3 cellular contexts compared by ENCODE assay signal in genomic region chr13:24222756-24223155, GRCh38.
A peak's percentile ranks its signal among the peaks of the same experiment; 100 is the strongest.
TF ChIP-seq lines count a peak whose summit lies in the region.

No MANE protein-coding gene starts in this region.

TF ChIP-seq in HepG2, 621 proteins besides CTCF, POLR2A, EP300 and RAD21:
- TF ChIP-seq ZNF768 (CRISPR knock-in tag; IDR thresholded peaks at IDR 0.05) (no peak), ZNF251 (CRISPR knock-in tag; IDR thresholded peaks at IDR 0.05) (no peak), BHLHE40 (IDR thresholded peaks at IDR 0.05; ENCODE audit: low read length) (no peak), EZH2 (conservative IDR thresholded peaks at IDR 0.05; ENCODE audit: low read depth, low read length) (no peak), ZNF30 (CRISPR knock-in tag; IDR thresholded peaks at IDR 0.05) (no peak), KLF13 (CRISPR knock-in tag; IDR thresholded peaks at IDR 0.05) (no peak), MIER2 (CRISPR knock-in tag; IDR thresholded peaks at IDR 0.05) (no peak), AGO2 (optimal IDR thresholded peaks at IDR 0.05; ENCODE audit: low read depth, low read length) (peak; percentile 33)
- TF ChIP-seq, protein P1, sequence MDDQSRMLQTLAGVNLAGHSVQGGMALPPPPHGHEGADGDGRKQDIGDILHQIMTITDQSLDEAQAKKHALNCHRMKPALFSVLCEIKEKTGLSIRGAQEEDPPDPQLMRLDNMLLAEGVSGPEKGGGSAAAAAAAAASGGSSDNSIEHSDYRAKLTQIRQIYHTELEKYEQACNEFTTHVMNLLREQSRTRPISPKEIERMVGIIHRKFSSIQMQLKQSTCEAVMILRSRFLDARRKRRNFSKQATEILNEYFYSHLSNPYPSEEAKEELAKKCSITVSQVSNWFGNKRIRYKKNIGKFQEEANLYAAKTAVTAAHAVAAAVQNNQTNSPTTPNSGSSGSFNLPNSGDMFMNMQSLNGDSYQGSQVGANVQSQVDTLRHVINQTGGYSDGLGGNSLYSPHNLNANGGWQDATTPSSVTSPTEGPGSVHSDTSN (CRISPR knock-in tag; IDR thresholded peaks at IDR 0.05; ENCODE audit: borderline replicate concordance) = no peak
TF ChIP-seq in HepG2: peak in this region for 1.

TF ChIP-seq in H1, 55 proteins besides CTCF, POLR2A, EP300 and RAD21:
- TF ChIP-seq SP1 (IDR thresholded peaks at IDR 0.05; ENCODE audit: low read depth, low read length) (no peak), KDM4A (IDR thresholded peaks at IDR 0.05; ENCODE audit: low read depth, low read length, severe bottlenecking) (no peak), GTF2F1 (IDR thresholded peaks at IDR 0.05; ENCODE audit: borderline replicate concordance, low read depth, low read length) (no peak), EGR1 (IDR thresholded peaks at IDR 0.05; ENCODE audit: borderline replicate concordance, low read depth, low read length) (no peak)

TF ChIP-seq in GM23338, 12 proteins besides CTCF, POLR2A, EP300 and RAD21:
- TF ChIP-seq CREB1 (CRISPR knock-in tag; IDR thresholded peaks at IDR 0.05; ENCODE audit: low read depth) = no peak
- TF ChIP-seq ZNF331 (CRISPR knock-in tag; IDR thresholded peaks at IDR 0.05; ENCODE audit: low read depth) = no peak
- TF ChIP-seq, protein P2, sequence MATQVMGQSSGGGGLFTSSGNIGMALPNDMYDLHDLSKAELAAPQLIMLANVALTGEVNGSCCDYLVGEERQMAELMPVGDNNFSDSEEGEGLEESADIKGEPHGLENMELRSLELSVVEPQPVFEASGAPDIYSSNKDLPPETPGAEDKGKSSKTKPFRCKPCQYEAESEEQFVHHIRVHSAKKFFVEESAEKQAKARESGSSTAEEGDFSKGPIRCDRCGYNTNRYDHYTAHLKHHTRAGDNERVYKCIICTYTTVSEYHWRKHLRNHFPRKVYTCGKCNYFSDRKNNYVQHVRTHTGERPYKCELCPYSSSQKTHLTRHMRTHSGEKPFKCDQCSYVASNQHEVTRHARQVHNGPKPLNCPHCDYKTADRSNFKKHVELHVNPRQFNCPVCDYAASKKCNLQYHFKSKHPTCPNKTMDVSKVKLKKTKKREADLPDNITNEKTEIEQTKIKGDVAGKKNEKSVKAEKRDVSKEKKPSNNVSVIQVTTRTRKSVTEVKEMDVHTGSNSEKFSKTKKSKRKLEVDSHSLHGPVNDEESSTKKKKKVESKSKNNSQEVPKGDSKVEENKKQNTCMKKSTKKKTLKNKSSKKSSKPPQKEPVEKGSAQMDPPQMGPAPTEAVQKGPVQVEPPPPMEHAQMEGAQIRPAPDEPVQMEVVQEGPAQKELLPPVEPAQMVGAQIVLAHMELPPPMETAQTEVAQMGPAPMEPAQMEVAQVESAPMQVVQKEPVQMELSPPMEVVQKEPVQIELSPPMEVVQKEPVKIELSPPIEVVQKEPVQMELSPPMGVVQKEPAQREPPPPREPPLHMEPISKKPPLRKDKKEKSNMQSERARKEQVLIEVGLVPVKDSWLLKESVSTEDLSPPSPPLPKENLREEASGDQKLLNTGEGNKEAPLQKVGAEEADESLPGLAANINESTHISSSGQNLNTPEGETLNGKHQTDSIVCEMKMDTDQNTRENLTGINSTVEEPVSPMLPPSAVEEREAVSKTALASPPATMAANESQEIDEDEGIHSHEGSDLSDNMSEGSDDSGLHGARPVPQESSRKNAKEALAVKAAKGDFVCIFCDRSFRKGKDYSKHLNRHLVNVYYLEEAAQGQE (IDR thresholded peaks at IDR 0.05; ENCODE audit: unreplicated experiment) = no peak
- TF ChIP-seq ZNF114 (CRISPR knock-in tag; IDR thresholded peaks at IDR 0.05) = no peak
- no peak for TF ChIP-seq POLR2AphosphoS5 (IDR thresholded peaks at IDR 0.05; ENCODE audit: low read depth)
- no peak for TF ChIP-seq EZH2phosphoT487 (IDR thresholded peaks at IDR 0.05; ENCODE audit: unreplicated experiment)
- TF ChIP-seq, protein P3, sequence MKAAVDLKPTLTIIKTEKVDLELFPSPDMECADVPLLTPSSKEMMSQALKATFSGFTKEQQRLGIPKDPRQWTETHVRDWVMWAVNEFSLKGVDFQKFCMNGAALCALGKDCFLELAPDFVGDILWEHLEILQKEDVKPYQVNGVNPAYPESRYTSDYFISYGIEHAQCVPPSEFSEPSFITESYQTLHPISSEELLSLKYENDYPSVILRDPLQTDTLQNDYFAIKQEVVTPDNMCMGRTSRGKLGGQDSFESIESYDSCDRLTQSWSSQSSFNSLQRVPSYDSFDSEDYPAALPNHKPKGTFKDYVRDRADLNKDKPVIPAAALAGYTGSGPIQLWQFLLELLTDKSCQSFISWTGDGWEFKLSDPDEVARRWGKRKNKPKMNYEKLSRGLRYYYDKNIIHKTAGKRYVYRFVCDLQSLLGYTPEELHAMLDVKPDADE (IDR thresholded peaks at IDR 0.05) = no peak
- no peak for TF ChIP-seq NANOG (IDR thresholded peaks at IDR 0.05; ENCODE audit: borderline replicate concordance)
- no peak for TF ChIP-seq ZNF462 (CRISPR knock-in tag; IDR thresholded peaks at IDR 0.05)
- no peak for TF ChIP-seq EZH2 (IDR thresholded peaks at IDR 0.05; ENCODE audit: low read depth, unreplicated experiment)
- TF ChIP-seq JUNB (IDR thresholded peaks at IDR 0.05; ENCODE audit: unreplicated experiment) = no peak
- TF ChIP-seq STAT1 (IDR thresholded peaks at IDR 0.05; ENCODE audit: unreplicated experiment) = no peak
TF ChIP-seq in GM23338: peak in this region for 0.
